Comparison of ENCODE assay signal across 8 cellular contexts in genomic region chr11:575996-576756, GRCh38. TPM values are rescaled to one million over a fixed set of nuclear protein-coding genes. Genes with fewer than 3 reads are reported as not detected.
DNase-seq lines count a peak whose midpoint lies in the region; ATAC-seq and TF ChIP-seq lines count a peak whose summit lies in the region.

PHRF1 (plus strand) TSS chr11:576470; CDS start chr11:581513, 5,043 bp downstream.

- no peaks in the 10 kb centered on the region for H3K9me3 Mint-ChIP-seq in stimulated activated naive CD8-positive, alpha-beta T cell treated with anti-CD3 and anti-CD28 coated beads, Interleukin-15, amount 100 ng/mL, for 72 hours

- peaks cover 55% of the 10 kb centered on the region for H3K4me1 Mint-ChIP-seq in stimulated activated naive CD8-positive, alpha-beta T cell treated with anti-CD3 and anti-CD28 coated beads, Interleukin-15, amount 100 ng/mL, for 72 hours

- H2AFZ ChIP-seq in MM.1S (ENCODE audit: low read length): peak within 1 kb of the TSS; percentile 97
- peak within 1 kb of the TSS; percentile 95 for H2AFZ ChIP-seq in neural cell (ENCODE audit: low read depth, low read length)

- H3F3A ChIP-seq in MM.1S (ENCODE audit: insufficient read depth, low read length) (no peaks in the 10 kb centered on the region), neural cell (ENCODE audit: insufficient read depth, low read length, poor library complexity, severe bottlenecking) (no peaks in the 10 kb centered on the region)

- TF ChIP-seq CTCF in MM.1S (IDR thresholded peaks at IDR 0.05; ENCODE audit: low read length) (no peak), neural cell (IDR thresholded peaks at IDR 0.05; ENCODE audit: poor library complexity, severe bottlenecking) (peak; percentile 34)

- H3K79me2 ChIP-seq in MM.1S (ENCODE audit: low read length) (peaks cover 46% of the 10 kb centered on the region), neural cell (replicated peaks; ENCODE audit: insufficient read depth, low read length) (peaks cover 39% of the 10 kb centered on the region)

- H3K4me2 ChIP-seq in MM.1S (ENCODE audit: low read depth, low read length): peak within 1 kb of the TSS; percentile 100
- peak within 1 kb of the TSS; percentile 68 for H3K4me2 ChIP-seq in neural cell (ENCODE audit: low read length)

- H3K27ac Mint-ChIP-seq in stimulated activated naive CD8-positive, alpha-beta T cell treated with anti-CD3 and anti-CD28 coated beads, Interleukin-15, amount 100 ng/mL, for 72 hours: peak within 1 kb of the TSS; percentile 100

- H3K27ac ChIP-seq in MM.1S (ENCODE audit: low read length) (peak within 1 kb of the TSS; percentile 91), neural cell (ENCODE audit: low read length) (peak within 1 kb of the TSS; percentile 90)

- peaks cover 16% of the 10 kb centered on the region for H3K27me3 Mint-ChIP-seq in stimulated activated naive CD8-positive, alpha-beta T cell treated with anti-CD3 and anti-CD28 coated beads, Interleukin-15, amount 100 ng/mL, for 72 hours

- H3K36me3 ChIP-seq in ES-I3 (ENCODE audit: insufficient read depth, low read length) (no peaks in the 10 kb centered on the region; the same call in 1 of the 2 replicates), HAP-1 (replicated peaks) (peaks cover 14% of the 10 kb centered on the region), MM.1S (replicated peaks; ENCODE audit: insufficient read depth, low read length) (no peaks in the 10 kb centered on the region), neural cell (ENCODE audit: insufficient read depth, low read length) (no peaks in the 10 kb centered on the region)

- in situ Hi-C loops in HAP-1 (cut with MboI; ENCODE audit: low sequenced_read_pairs): no loop called here

- H3K27me3 ChIP-seq in HAP-1 (ENCODE audit: low read depth) (no peaks in the 10 kb centered on the region), MM.1S (replicated peaks; ENCODE audit: insufficient read depth, low read length) (0 out of 2 replicates have a peak, but pooled peaks cover 8% of the 10 kb centered on the region), neural cell (ENCODE audit: insufficient read depth, low read depth, low read length) (no peaks in the 10 kb centered on the region)

- no peaks in the 10 kb centered on the region for H3K9me3 ChIP-seq in ES-I3 (ENCODE audit: control insufficient read depth, insufficient read depth, low read length)
- H3K9me3 ChIP-seq in HAP-1: no peaks in the 10 kb centered on the region
- H3K9me3 ChIP-seq in MM.1S (replicated peaks; ENCODE audit: insufficient read depth, low read length): no peaks in the 10 kb centered on the region
- no peaks in the 10 kb centered on the region for H3K9me3 ChIP-seq in neural cell (ENCODE audit: low read length)

- peak; percentile 92 to 97 for DNase-seq in HAP-1 (ENCODE audit: low spot score in 2 of 2)
- peak; percentile 94 for DNase-seq in MM.1S
- peak; percentile 66 for DNase-seq in SHP77 treated with DMSO at 0.1 percent for 48 hours (lab: John Stamatoyannopoulos, UW)
- DNase-seq in activated effector memory CD4-positive, alpha-beta T cell treated with anti-CD3 and anti-CD28 coated beads, Interleukin-2, amount 50 U/mL, for 16 hours: peak; percentile 98
- peak; percentile 88 for DNase-seq in fibroblast of the conjunctiva (ENCODE audit: low read depth)
- peak; percentile 96 to 97 for DNase-seq in stimulated activated naive CD8-positive, alpha-beta T cell treated with anti-CD3 and anti-CD28 coated beads, Interleukin-15, amount 100 ng/mL, for 72 hours

- no peak for TF ChIP-seq RAD21 in neural cell (conservative IDR thresholded peaks at IDR 0.05)

- H3K4me1 ChIP-seq in ES-I3 (ENCODE audit: insufficient read depth, low read length) (peaks cover 16% of the 10 kb centered on the region), HAP-1 (peaks cover 6% of the 10 kb centered on the region), MM.1S (ENCODE audit: low read length) (peaks cover 16% of the 10 kb centered on the region)

- H3K9me2 ChIP-seq in MM.1S (replicated peaks; ENCODE audit: insufficient read depth, low read length) (no peaks in the 10 kb centered on the region), neural cell (ENCODE audit: insufficient read depth, low read length) (no peaks in the 10 kb centered on the region)

- H3K9ac ChIP-seq in ES-I3 (ENCODE audit: low read depth, low read length) (peak within 1 kb of the TSS; percentile 73), MM.1S (ENCODE audit: low read length) (peak within 1 kb of the TSS; percentile 100), neural cell (ENCODE audit: low read length) (peak within 1 kb of the TSS; percentile 93)

- ATAC-seq in stimulated activated naive CD8-positive, alpha-beta T cell treated with anti-CD3 and anti-CD28 coated beads, Interleukin-15, amount 100 ng/mL, for 72 hours: peak; percentile 95

- peak within 1 kb of the TSS; percentile 89 to 93 for H3K4me3 Mint-ChIP-seq in stimulated activated naive CD8-positive, alpha-beta T cell treated with anti-CD3 and anti-CD28 coated beads, Interleukin-15, amount 100 ng/mL, for 72 hours

- peak within 1 kb of the TSS; percentile 73 for H3K4me3 ChIP-seq in HAP-1
- H3K4me3 ChIP-seq in MM.1S (ENCODE audit: low read length): peak within 1 kb of the TSS; percentile 92
- peak within 1 kb of the TSS; percentile 97 for H3K4me3 ChIP-seq in neural cell (ENCODE audit: low read length)

- H4K20me1 ChIP-seq in MM.1S (ENCODE audit: insufficient read depth, low read length) (peaks cover 38% of the 10 kb centered on the region), neural cell (ENCODE audit: insufficient read depth) (peaks cover 16% of the 10 kb centered on the region)

- TF ChIP-seq EP300 in neural cell (conservative IDR thresholded peaks at IDR 0.05; ENCODE audit: poor library complexity, severe bottlenecking): peak; percentile 60

TF ChIP-seq in neural cell, 6 proteins besides CTCF, POLR2A, EP300 and RAD21:
- TF ChIP-seq MXI1 (conservative IDR thresholded peaks at IDR 0.05; ENCODE audit: poor library complexity, severe bottlenecking) (peak; percentile 77), SMC3 (conservative IDR thresholded peaks at IDR 0.05; ENCODE audit: poor library complexity) (peak; percentile 22), TAF1 (IDR thresholded peaks at IDR 0.05; ENCODE audit: low read depth) (peak; percentile 87), EZH2 (IDR thresholded peaks at IDR 0.05; ENCODE audit: borderline replicate concordance, insufficient read depth, low read length, poor library complexity, severe bottlenecking) (no peak), POLR2AphosphoS5 (IDR thresholded peaks at IDR 0.05) (peak; percentile 87), REST (IDR thresholded peaks at IDR 0.05; ENCODE audit: borderline replicate concordance) (peak; percentile 84)

RNA-seq across cellular contexts. Expression of gene PHRF1, which starts in this region (rescaled TPM):
- 8.5 and 12.1 TPM in 2 replicates for polyA plus RNA-seq in neural cell
- 38.0 and 49.2 TPM in 2 replicates for polyA minus RNA-seq in neural cell

Comparison
In these comparisons a context has a peak if more than half of its experiments do, and no peak if none do; other contexts are left out.
1. Peak in every context shown above with its lines: DNase-seq, ATAC-seq, H3K4me3 ChIP-seq and H3K27ac ChIP-seq.